ENCODE assay signal across 13 cellular contexts in the genomic region with DNA sequence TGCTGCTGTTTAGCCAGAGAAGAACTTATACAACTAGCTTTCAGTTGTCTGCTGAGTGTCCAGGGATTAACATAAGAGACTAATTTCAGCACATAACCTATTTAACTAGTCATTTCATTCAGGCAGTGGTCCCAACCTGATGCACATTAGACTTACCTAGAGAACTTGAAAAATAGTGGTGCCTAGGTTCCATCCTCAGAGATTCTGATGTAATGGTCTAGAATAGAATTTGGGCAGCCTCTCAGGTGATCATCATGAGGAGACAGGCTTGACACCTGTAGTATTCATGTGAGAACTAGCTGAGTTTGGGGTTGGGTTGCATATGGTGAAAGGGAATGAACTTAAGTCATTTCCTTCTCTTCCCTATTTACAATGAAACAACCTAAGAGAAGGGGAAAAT. TPM values are rescaled to one million over a fixed set of nuclear protein-coding genes. Genes with fewer than 3 reads are reported as not detected.
A peak's percentile ranks its signal among the peaks of the same experiment; 100 is the strongest.
DNase-seq lines count a peak whose midpoint lies in the region; ATAC-seq lines count a peak whose summit lies in the region.
"Had no signal": no experiment of that assay in that cellular context is flagged by ENCODE, and none has a peak within 500 bp of the region (broad histone marks: within the 10 kb centered on the region; RNA-seq: fewer than 3 reads in every experiment).

No MANE protein-coding gene starts in this region.

- peak overlapping the region in 3 of 4 donors; percentile 31 to 60 (median 44) for H3K4me3 Mint-ChIP-seq in CD4-positive, CD25-positive, alpha-beta regulatory T cell
- H3K4me3 Mint-ChIP-seq: neural crest cell had no signal

- peak overlapping the region; percentile 42 for H3K4me3 ChIP-seq in CD4-positive, CD25-positive, alpha-beta regulatory T cell (ENCODE audit: low read depth, low read length)
- H3K4me3 ChIP-seq: stomach had no signal

- peaks cover 34% of the 10 kb centered on the region for H3K36me3 Mint-ChIP-seq in CD4-positive, CD25-positive, alpha-beta regulatory T cell

- no peak for ATAC-seq in CD4-positive, CD25-positive, alpha-beta regulatory T cell (ENCODE audit: low read depth in 2 of 2)
- peak; percentile 36 for ATAC-seq in GM19023 (IDR thresholded peaks at IDR 0.05; ENCODE audit: unreplicated experiment)
- ATAC-seq in HG02588 (IDR thresholded peaks at IDR 0.05; ENCODE audit: unreplicated experiment): peak; percentile 34
- peak; percentile 30 for ATAC-seq in HG03378 (IDR thresholded peaks at IDR 0.05; ENCODE audit: unreplicated experiment)

- peaks cover 0 to 6% (median 0%) of the 10 kb centered on the region in 7 donors for H3K9me3 Mint-ChIP-seq in CD4-positive, CD25-positive, alpha-beta regulatory T cell

- no peaks in the 10 kb centered on the region for H3K27me3 ChIP-seq in CD4-positive, CD25-positive, alpha-beta regulatory T cell (ENCODE audit: control insufficient read depth, insufficient read depth, low read length)
- H3K27me3 ChIP-seq: stomach had no signal

- H3K4me1 Mint-ChIP-seq in CD4-positive, CD25-positive, alpha-beta regulatory T cell: peaks cover 41 to 72% (median 54%) of the 10 kb centered on the region in 4 donors

- H3K9me3 ChIP-seq in CD4-positive, CD25-positive, alpha-beta regulatory T cell (ENCODE audit: control insufficient read depth in 2 of 2, low read length in 2 of 2): no peaks in the 10 kb centered on the region

- H3K4me1 ChIP-seq in CD4-positive, CD25-positive, alpha-beta regulatory T cell (ENCODE audit: control insufficient read depth, insufficient read depth, low read length, poor library complexity, severe bottlenecking): peaks cover 49% of the 10 kb centered on the region

- H3K36me3 ChIP-seq in CD4-positive, CD25-positive, alpha-beta regulatory T cell (ENCODE audit: control insufficient read depth, insufficient read depth, low read length): peaks cover 43% of the 10 kb centered on the region

- no peak for DNase-seq in CD4-positive, CD25-positive, alpha-beta regulatory T cell
- DNase-seq in stimulated activated CD4-positive, alpha-beta T cell treated with anti-CD3 and anti-CD28 coated beads, Interleukin-4, amount 100 ng/mL, for 4 hours: no peak
- DNase-seq in GM19238 (ENCODE audit: insufficient read length, low spot score) (no peak), NCI-H82 (lab: John Stamatoyannopoulos, UW) (no peak), superior temporal gyrus (ENCODE audit: extremely low spot score) (no peak)
- DNase-seq: kidney glomerular epithelial cell; NK-92 treated with Interleukin-12 subunit alpha and Interleukin-12 subunit beta, amount 100 ng/mL, for 24 hours; stomach; T-helper 1 cell had no signal

- H3K27ac Mint-ChIP-seq in CD4-positive, CD25-positive, alpha-beta regulatory T cell: peak overlapping the region; percentile 36 to 80 (median 75)

- H3K27ac ChIP-seq in CD4-positive, CD25-positive, alpha-beta regulatory T cell (ENCODE audit: insufficient read depth, low read length, poor library complexity, severe bottlenecking): no peak overlapping the region
- H3K27ac ChIP-seq: stomach had no signal

- H3K27me3 Mint-ChIP-seq in CD4-positive, CD25-positive, alpha-beta regulatory T cell: no peaks in the 10 kb centered on the region

RNA-seq across cellular contexts. Expression of a gene that starts 24.8 kb away (rescaled TPM):
- total RNA-seq in CD4-positive, CD25-positive, alpha-beta regulatory T cell: 115 TPM
- polyA plus RNA-seq in CD4-positive, CD25-positive, alpha-beta regulatory T cell: 10 to 100 TPM; 54.4 to 78.4 (median 62.6) TPM

RNA-seq across cellular contexts. Expression of a gene that starts 25.0 kb away (rescaled TPM):
- 15.2 TPM for total RNA-seq in CD4-positive, CD25-positive, alpha-beta regulatory T cell
- polyA plus RNA-seq in CD4-positive, CD25-positive, alpha-beta regulatory T cell: 10 to 100 TPM; 15.4 to 21.8 (median 20.6) TPM

Comparison
In these comparisons a context has a peak if more than half of its experiments do, and no peak if none do; other contexts are left out.
1. ATAC-seq: peak in GM19023 (single experiment), HG02588 (single experiment) and HG03378 (single experiment); none in CD4-positive, CD25-positive, alpha-beta regulatory T cell (0 of 2).